ENCODE assay signal across 1 cellular context in the genomic region with DNA sequence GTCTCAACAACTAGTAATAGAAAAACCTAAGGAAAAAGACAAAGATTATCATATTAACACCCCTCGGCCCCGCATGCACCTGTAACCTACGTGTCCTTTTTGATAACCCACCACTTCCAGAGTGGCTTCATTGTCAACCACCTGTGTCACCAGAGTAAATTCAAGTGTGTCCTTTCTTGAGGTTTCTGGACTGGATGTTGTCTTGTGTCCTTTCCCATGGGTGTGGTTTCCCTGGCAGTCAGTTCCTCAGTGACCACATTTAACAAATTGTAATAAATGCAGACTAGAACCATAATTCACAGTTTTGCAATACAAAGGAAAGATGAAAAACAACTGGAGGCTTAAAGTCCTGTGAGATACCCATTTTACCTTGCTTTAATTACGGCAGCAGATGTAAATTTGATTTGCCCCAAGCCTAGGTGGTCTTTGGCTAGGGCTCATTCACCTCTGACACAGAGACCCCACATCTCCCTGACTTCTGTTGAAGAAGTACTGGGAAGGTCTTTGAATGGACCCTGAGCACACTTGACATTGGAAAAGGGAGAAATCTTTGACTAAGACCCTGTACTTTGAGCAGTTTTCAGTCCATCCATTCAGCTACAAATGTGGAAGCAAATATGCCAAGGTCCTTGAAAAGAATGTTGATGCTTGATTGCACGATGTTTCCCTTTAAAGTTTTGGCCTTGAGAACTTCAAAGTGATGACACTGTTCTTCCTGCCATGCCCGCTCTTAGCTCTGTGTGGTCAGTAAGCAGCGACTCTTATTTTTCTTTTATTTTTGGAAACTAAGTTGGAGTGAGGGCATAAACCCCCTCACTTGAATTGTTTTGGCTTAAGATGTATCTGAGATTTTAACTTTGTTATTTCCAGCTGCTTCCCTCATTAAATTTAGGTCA.
A peak's percentile ranks its signal among the peaks of the same experiment; 100 is the strongest.
TF ChIP-seq lines count a peak whose summit lies in the region.

No MANE protein-coding gene starts in this region.

TF ChIP-seq in HepG2, 621 proteins besides CTCF, POLR2A, EP300 and RAD21 (continued from another document and continues in another):
- TF ChIP-seq AKNA (CRISPR knock-in tag; IDR thresholded peaks at IDR 0.05; ENCODE audit: borderline replicate concordance) (no peak), MAF1 (CRISPR knock-in tag; IDR thresholded peaks at IDR 0.05; ENCODE audit: borderline replicate concordance) (no peak), ZNF598 (CRISPR knock-in tag; IDR thresholded peaks at IDR 0.05; ENCODE audit: borderline replicate concordance) (no peak), SIN3B (IDR thresholded peaks at IDR 0.05; ENCODE audit: low read length) (no peak), RXRB (CRISPR knock-in tag; IDR thresholded peaks at IDR 0.05; ENCODE audit: borderline replicate concordance) (peak; percentile 92), ZNF776 (CRISPR knock-in tag; IDR thresholded peaks at IDR 0.05) (no peak), ZBTB20 (CRISPR knock-in tag; IDR thresholded peaks at IDR 0.05; ENCODE audit: borderline replicate concordance, low read depth) (0 out of 2 replicates have a peak, but pooled peaks have one; percentile 21), ZBTB42 (CRISPR knock-in tag; IDR thresholded peaks at IDR 0.05) (no peak), KAT7 (CRISPR knock-in tag; IDR thresholded peaks at IDR 0.05; ENCODE audit: borderline replicate concordance) (0 out of 2 replicates have a peak, but pooled peaks have one; percentile 65), XRCC5 (optimal IDR thresholded peaks at IDR 0.05; ENCODE audit: low read length) (no peak), MXI1 (IDR thresholded peaks at IDR 0.05; ENCODE audit: borderline replicate concordance, low read depth, low read length) (no peak), GPN1 (CRISPR knock-in tag; IDR thresholded peaks at IDR 0.05; ENCODE audit: borderline replicate concordance) (no peak), ZBTB7A (CRISPR knock-in tag; IDR thresholded peaks at IDR 0.05) (0 out of 2 replicates have a peak, but pooled peaks have one; percentile 26), SMAD3 (CRISPR knock-in tag; IDR thresholded peaks at IDR 0.05) (peak; percentile 78), KLF11 (CRISPR knock-in tag; IDR thresholded peaks at IDR 0.05) (0 out of 2 replicates have a peak, but pooled peaks have one; percentile 34), ZNF766 (CRISPR knock-in tag; IDR thresholded peaks at IDR 0.05; ENCODE audit: borderline replicate concordance) (no peak), HMGA1 (CRISPR knock-in tag; conservative IDR thresholded peaks at IDR 0.05) (no peak), GTF2F1 (IDR thresholded peaks at IDR 0.05; ENCODE audit: low read length) (no peak), NFKBIZ (CRISPR knock-in tag; IDR thresholded peaks at IDR 0.05) (peak; percentile 68; the same call in 1 of the 2 replicates), EHMT2 (IDR thresholded peaks at IDR 0.05; ENCODE audit: borderline replicate concordance, low read depth, low read length) (peak; percentile 86; the same call in 1 of the 2 replicates), ZNF672 (CRISPR knock-in tag; IDR thresholded peaks at IDR 0.05) (no peak), FOXK2 (IDR thresholded peaks at IDR 0.05) (0 out of 2 replicates have a peak, but pooled peaks have one; percentile 20), ZNF878 (CRISPR knock-in tag; IDR thresholded peaks at IDR 0.05) (peak; percentile 75; the same call in 1 of the 2 replicates), PHF8 (CRISPR knock-in tag; IDR thresholded peaks at IDR 0.05) (0 out of 2 replicates have a peak, but pooled peaks have one; percentile 31), GATAD1 (CRISPR knock-in tag; IDR thresholded peaks at IDR 0.05) (no peak; the same call in 1 of the 2 replicates), ZNF234 (CRISPR knock-in tag; conservative IDR thresholded peaks at IDR 0.05) (no peak), CCAR2 (optimal IDR thresholded peaks at IDR 0.05; ENCODE audit: low read depth, low read length) (no peak), ZNF124 (CRISPR knock-in tag; IDR thresholded peaks at IDR 0.05) (0 out of 2 replicates have a peak, but pooled peaks have one; percentile 41), TBL1XR1 (IDR thresholded peaks at IDR 0.05; ENCODE audit: borderline replicate concordance, low read length, partially characterized antibody) (no peak), ZNF75D (CRISPR knock-in tag; IDR thresholded peaks at IDR 0.05; ENCODE audit: borderline replicate concordance) (no peak)
- TF ChIP-seq, protein P1, sequence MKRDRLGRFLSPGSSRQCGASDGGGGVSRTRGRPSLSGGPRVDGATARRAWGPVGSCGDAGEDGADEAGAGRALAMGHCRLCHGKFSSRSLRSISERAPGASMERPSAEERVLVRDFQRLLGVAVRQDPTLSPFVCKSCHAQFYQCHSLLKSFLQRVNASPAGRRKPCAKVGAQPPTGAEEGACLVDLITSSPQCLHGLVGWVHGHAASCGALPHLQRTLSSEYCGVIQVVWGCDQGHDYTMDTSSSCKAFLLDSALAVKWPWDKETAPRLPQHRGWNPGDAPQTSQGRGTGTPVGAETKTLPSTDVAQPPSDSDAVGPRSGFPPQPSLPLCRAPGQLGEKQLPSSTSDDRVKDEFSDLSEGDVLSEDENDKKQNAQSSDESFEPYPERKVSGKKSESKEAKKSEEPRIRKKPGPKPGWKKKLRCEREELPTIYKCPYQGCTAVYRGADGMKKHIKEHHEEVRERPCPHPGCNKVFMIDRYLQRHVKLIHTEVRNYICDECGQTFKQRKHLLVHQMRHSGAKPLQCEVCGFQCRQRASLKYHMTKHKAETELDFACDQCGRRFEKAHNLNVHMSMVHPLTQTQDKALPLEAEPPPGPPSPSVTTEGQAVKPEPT (CRISPR knock-in tag; IDR thresholded peaks at IDR 0.05; ENCODE audit: low read depth), result no peak
- TF ChIP-seq, protein P2, sequence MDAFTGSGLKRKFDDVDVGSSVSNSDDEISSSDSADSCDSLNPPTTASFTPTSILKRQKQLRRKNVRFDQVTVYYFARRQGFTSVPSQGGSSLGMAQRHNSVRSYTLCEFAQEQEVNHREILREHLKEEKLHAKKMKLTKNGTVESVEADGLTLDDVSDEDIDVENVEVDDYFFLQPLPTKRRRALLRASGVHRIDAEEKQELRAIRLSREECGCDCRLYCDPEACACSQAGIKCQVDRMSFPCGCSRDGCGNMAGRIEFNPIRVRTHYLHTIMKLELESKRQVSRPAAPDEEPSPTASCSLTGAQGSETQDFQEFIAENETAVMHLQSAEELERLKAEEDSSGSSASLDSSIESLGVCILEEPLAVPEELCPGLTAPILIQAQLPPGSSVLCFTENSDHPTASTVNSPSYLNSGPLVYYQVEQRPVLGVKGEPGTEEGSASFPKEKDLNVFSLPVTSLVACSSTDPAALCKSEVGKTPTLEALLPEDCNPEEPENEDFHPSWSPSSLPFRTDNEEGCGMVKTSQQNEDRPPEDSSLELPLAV (CRISPR knock-in tag; conservative IDR thresholded peaks at IDR 0.05; ENCODE audit: low read depth), result no peak
- TF ChIP-seq, protein P3, sequence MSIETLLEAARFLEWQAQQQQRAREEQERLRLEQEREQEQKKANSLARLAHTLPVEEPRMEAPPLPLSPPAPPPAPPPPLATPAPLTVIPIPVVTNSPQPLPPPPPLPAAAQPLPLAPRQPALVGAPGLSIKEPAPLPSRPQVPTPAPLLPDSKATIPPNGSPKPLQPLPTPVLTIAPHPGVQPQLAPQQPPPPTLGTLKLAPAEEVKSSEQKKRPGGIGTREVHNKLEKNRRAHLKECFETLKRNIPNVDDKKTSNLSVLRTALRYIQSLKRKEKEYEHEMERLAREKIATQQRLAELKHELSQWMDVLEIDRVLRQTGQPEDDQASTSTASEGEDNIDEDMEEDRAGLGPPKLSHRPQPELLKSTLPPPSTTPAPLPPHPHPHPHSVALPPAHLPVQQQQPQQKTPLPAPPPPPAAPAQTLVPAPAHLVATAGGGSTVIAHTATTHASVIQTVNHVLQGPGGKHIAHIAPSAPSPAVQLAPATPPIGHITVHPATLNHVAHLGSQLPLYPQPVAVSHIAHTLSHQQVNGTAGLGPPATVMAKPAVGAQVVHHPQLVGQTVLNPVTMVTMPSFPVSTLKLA (IDR thresholded peaks at IDR 0.05), result no peak
- TF ChIP-seq, protein P4, sequence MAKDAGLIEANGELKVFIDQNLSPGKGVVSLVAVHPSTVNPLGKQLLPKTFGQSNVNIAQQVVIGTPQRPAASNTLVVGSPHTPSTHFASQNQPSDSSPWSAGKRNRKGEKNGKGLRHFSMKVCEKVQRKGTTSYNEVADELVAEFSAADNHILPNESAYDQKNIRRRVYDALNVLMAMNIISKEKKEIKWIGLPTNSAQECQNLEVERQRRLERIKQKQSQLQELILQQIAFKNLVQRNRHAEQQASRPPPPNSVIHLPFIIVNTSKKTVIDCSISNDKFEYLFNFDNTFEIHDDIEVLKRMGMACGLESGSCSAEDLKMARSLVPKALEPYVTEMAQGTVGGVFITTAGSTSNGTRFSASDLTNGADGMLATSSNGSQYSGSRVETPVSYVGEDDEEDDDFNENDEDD (CRISPR knock-in tag; IDR thresholded peaks at IDR 0.05; ENCODE audit: borderline replicate concordance), result 0 out of 2 replicates have a peak, but pooled peaks have one; percentile 35
- TF ChIP-seq, protein P5, sequence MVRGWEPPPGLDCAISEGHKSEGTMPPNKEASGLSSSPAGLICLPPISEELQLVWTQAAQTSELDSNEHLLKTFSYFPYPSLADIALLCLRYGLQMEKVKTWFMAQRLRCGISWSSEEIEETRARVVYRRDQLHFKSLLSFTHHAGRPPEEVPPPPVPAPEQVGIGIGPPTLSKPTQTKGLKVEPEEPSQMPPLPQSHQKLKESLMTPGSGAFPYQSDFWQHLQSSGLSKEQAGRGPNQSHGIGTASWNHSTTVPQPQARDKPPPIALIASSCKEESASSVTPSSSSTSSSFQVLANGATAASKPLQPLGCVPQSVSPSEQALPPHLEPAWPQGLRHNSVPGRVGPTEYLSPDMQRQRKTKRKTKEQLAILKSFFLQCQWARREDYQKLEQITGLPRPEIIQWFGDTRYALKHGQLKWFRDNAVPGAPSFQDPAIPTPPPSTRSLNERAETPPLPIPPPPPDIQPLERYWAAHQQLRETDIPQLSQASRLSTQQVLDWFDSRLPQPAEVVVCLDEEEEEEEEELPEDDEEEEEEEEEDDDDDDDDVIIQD (CRISPR knock-in tag; IDR thresholded peaks at IDR 0.05; ENCODE audit: low read depth), result peak; percentile 96
- TF ChIP-seq, protein P6, sequence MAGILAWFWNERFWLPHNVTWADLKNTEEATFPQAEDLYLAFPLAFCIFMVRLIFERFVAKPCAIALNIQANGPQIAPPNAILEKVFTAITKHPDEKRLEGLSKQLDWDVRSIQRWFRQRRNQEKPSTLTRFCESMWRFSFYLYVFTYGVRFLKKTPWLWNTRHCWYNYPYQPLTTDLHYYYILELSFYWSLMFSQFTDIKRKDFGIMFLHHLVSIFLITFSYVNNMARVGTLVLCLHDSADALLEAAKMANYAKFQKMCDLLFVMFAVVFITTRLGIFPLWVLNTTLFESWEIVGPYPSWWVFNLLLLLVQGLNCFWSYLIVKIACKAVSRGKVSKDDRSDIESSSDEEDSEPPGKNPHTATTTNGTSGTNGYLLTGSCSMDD (CRISPR knock-in tag; IDR thresholded peaks at IDR 0.05), result no peak
